ENCODE assay signal across 9 cellular contexts in genomic region chr5:14727428-14727865, GRCh38.
DNase-seq lines count a peak whose midpoint lies in the region; ATAC-seq and TF ChIP-seq lines count a peak whose summit lies in the region.
"Had no signal": no experiment of that assay in that cellular context is flagged by ENCODE, and none has a peak within 500 bp of the region (broad histone marks: within the 10 kb centered on the region; RNA-seq: fewer than 3 reads in every experiment).

No MANE protein-coding gene starts in this region.

- ATAC-seq in HG03442 (IDR thresholded peaks at IDR 0.05; ENCODE audit: unreplicated experiment): peak; percentile 64

- peak overlapping the region in 7 of 59 donors; percentile 1 to 12 (median 3) for H3K4me3 ChIP-seq in dorsolateral prefrontal cortex
- H3K4me3 ChIP-seq: BLaER1 treated with 17β-estradiol and CSF1 and Interleukin-3, amounts not matched to agents 10 nM and 100 nM had no signal

- TF ChIP-seq CTCF in dorsolateral prefrontal cortex (IDR thresholded peaks at IDR 0.05 in 54 of 56, conservative IDR thresholded peaks at IDR 0.05 in 2 of 56; ENCODE audit: low read depth in 1 of 56, partially characterized antibody in 56 of 56): peak; percentile 93 to 100 (median 98)

- no peaks in the 10 kb centered on the region for H3K27me3 ChIP-seq in dorsolateral prefrontal cortex
- H3K27me3 ChIP-seq: BLaER1 treated with 17β-estradiol and CSF1 and Interleukin-3, amounts not matched to agents 10 nM and 100 nM had no signal

- peak overlapping the region; percentile 44 to 100 (median 95) for H3K27ac ChIP-seq in dorsolateral prefrontal cortex
- H3K27ac ChIP-seq: BLaER1 treated with 17β-estradiol and CSF1 and Interleukin-3, amounts not matched to agents 10 nM and 100 nM had no signal

- DNase-seq in SIG-M5 treated with dmso at 0.1 percent for 504 hours (lab: John Stamatoyannopoulos, UW; ENCODE audit: unreplicated experiment) (peak; percentile 54), SIG-M5 (lab: John Stamatoyannopoulos, UW) (no peak), NCI-H524 treated with DMSO at 0.1 percent for 48 hours (lab: John Stamatoyannopoulos, UW) (peak; percentile 72), dorsolateral prefrontal cortex (peak; percentile 81 to 92 (median 88)), lung microvascular endothelial cell (ENCODE audit: low read depth in 2 of 2) (peak; percentile 86 to 89)
- DNase-seq in activated CD4-positive, alpha-beta T cell treated with anti-CD3 and anti-CD28 coated beads, Interleukin-2, amount 50 U/mL, for 24 hours (ENCODE audit: low read depth in 1 of 2, low spot score in 1 of 2): peak; percentile 51 to 65
- peak; percentile 48 for DNase-seq in stimulated activated CD8-positive, alpha-beta memory T cell treated with anti-CD3 and anti-CD28 coated beads, Interleukin-12 subunit alpha, Interleukin-12 subunit beta, amount 100 ng/mL, for 4 hours (ENCODE audit: low read depth)

- intact Hi-C loops in dorsolateral prefrontal cortex (cut with DNase I): loop anchor here (1.0 to 5.0 kb wide), 4 partner anchors 40 to 277 kb away; no protein-coding TSS in a partner anchor
